20 cellular contexts compared by ENCODE assay signal in genomic region chr1:30607723-30608122, GRCh38.
DNase-seq lines count a peak whose midpoint lies in the region; TF ChIP-seq lines count a peak whose summit lies in the region.
"Had no signal": no experiment of that assay in that cellular context is flagged by ENCODE, and none has a peak within 500 bp of the region (broad histone marks: within the 10 kb centered on the region; RNA-seq: fewer than 3 reads in every experiment).

No MANE protein-coding gene starts in this region.

- no peaks in the 10 kb centered on the region for H3K9me3 Mint-ChIP-seq in endodermal cell
- H3K9me3 Mint-ChIP-seq: CD8-positive, alpha-beta T cell had no signal

- peaks cover 20% of the 10 kb centered on the region for H3K27me3 Mint-ChIP-seq in endodermal cell (ENCODE audit: insufficient read depth)

- 76 to 80% methylated on average over 5 of the region's 5 CpGs for WGBS in endodermal cell (ENCODE audit: insufficient coverage in 1 of 2, insufficient read length in 1 of 2), 2 experiments

- TF ChIP-seq CTCF in LNCaP clone FGC (IDR thresholded peaks at IDR 0.05; ENCODE audit: control insufficient read depth, extremely low read depth, insufficient read depth), result no peak
- no peak for TF ChIP-seq CTCF in endodermal cell (conservative IDR thresholded peaks at IDR 0.05)

- H3K27me3 ChIP-seq in endodermal cell (ENCODE audit: control insufficient read depth, insufficient read depth, low read length, poor library complexity, severe bottlenecking), result no peaks in the 10 kb centered on the region
- H3K27me3 ChIP-seq: BLaER1 had no signal

- H3K9me3 ChIP-seq in endodermal cell (ENCODE audit: control insufficient read depth, low read length), result no peaks in the 10 kb centered on the region
- H3K9me3 ChIP-seq: BLaER1, Caco-2, HAP-1 had no signal

- H3K27ac ChIP-seq in endodermal cell (ENCODE audit: low read depth, low read length), result no peak overlapping the region
- H3K27ac ChIP-seq: 22Rv1, BLaER1, C4-2B had no signal

- H3K4me1 Mint-ChIP-seq in endodermal cell, result peaks cover 12% of the 10 kb centered on the region
- H3K4me1 Mint-ChIP-seq: B cell; CD4-positive, CD25-positive, alpha-beta regulatory T cell had no signal

- no peaks in the 10 kb centered on the region for H3K4me1 ChIP-seq in endodermal cell (ENCODE audit: control insufficient read depth, insufficient read depth, low read length)
- H3K4me1 ChIP-seq: BLaER1, Caco-2, HAP-1 had no signal

- no peak overlapping the region for H3K9ac ChIP-seq in endodermal cell (ENCODE audit: extremely low read depth, low read length, poor library complexity, severe bottlenecking)
- H3K9ac ChIP-seq: BLaER1 had no signal

- no peak overlapping the region for H3K4me3 Mint-ChIP-seq in endodermal cell
- H3K4me3 Mint-ChIP-seq: B cell; CD4-positive, CD25-positive, alpha-beta regulatory T cell; CD8-positive, alpha-beta T cell had no signal

- H3K4me3 ChIP-seq in LNCaP clone FGC (ENCODE audit: low read depth, low read length) (no peak overlapping the region), endodermal cell (ENCODE audit: low read length) (no peak overlapping the region)
- H3K4me3 ChIP-seq: BLaER1, GM12878, HAP-1 had no signal

- H3K27ac Mint-ChIP-seq in endodermal cell, result no peak overlapping the region
- H3K27ac Mint-ChIP-seq: B cell; CD4-positive, CD25-positive, alpha-beta regulatory T cell; CD8-positive, alpha-beta T cell had no signal

- no peaks in the 10 kb centered on the region for H3K36me3 ChIP-seq in endodermal cell (ENCODE audit: control insufficient read depth, insufficient read depth, low read length)
- H3K36me3 ChIP-seq: BLaER1, HAP-1 had no signal

- H3K36me3 Mint-ChIP-seq in endodermal cell (ENCODE audit: low read depth), result no peaks in the 10 kb centered on the region
- H3K36me3 Mint-ChIP-seq: CD4-positive, CD25-positive, alpha-beta regulatory T cell; CD8-positive, alpha-beta T cell had no signal

- DNase-seq in DMS 273 (lab: John Stamatoyannopoulos, UW; ENCODE audit: unreplicated experiment) (peak; percentile 17), DMS 273 treated with DMSO at 0.1 percent for 48 hours (lab: John Stamatoyannopoulos, UW) (no peak), LNCaP clone FGC (ENCODE audit: low read depth) (peak; percentile 17), endodermal cell (peak; percentile 23), mucosa of gallbladder (ENCODE audit: low spot score) (peak; percentile 8), epidermal melanocyte (ENCODE audit: insufficient read length, low spot score) (no peak), kidney tubule cell (ENCODE audit: low spot score) (no peak), germinal center (ENCODE audit: low spot score) (no peak)
- DNase-seq: Caco-2; CD4-positive, CD25-positive, alpha-beta regulatory T cell; DMS53; DND-41; GOT3 had no signal

Comparison
In these comparisons a context has a peak if more than half of its experiments do, and no peak if none do; other contexts are left out.
1. DNase-seq: peak in DMS 273 (single experiment), LNCaP clone FGC (single experiment), endodermal cell (single experiment) and mucosa of gallbladder (single experiment); none in DMS 273 treated with DMSO at 0.1 percent for 48 hours (single experiment), epidermal melanocyte (single experiment), kidney tubule cell (single experiment) and germinal center (single experiment).